In genomic region chrX:12076046-12076445, GRCh38 we compare ENCODE assay signal across 1 cellular context.
TF ChIP-seq lines count a peak whose summit lies in the region.

No MANE protein-coding gene starts in this region.

TF ChIP-seq in GM23338, 12 proteins besides CTCF, POLR2A, EP300 and RAD21 (continued from another document):
- TF ChIP-seq ZNF331 (CRISPR knock-in tag; IDR thresholded peaks at IDR 0.05; ENCODE audit: low read depth) (no peak), JUNB (IDR thresholded peaks at IDR 0.05; ENCODE audit: unreplicated experiment) (no peak), CREB1 (CRISPR knock-in tag; IDR thresholded peaks at IDR 0.05; ENCODE audit: low read depth) (no peak), EZH2phosphoT487 (IDR thresholded peaks at IDR 0.05; ENCODE audit: unreplicated experiment) (no peak), ZNF114 (CRISPR knock-in tag; IDR thresholded peaks at IDR 0.05) (no peak), ZNF462 (CRISPR knock-in tag; IDR thresholded peaks at IDR 0.05) (no peak), POLR2AphosphoS5 (IDR thresholded peaks at IDR 0.05; ENCODE audit: low read depth) (no peak)
- TF ChIP-seq, protein P1, sequence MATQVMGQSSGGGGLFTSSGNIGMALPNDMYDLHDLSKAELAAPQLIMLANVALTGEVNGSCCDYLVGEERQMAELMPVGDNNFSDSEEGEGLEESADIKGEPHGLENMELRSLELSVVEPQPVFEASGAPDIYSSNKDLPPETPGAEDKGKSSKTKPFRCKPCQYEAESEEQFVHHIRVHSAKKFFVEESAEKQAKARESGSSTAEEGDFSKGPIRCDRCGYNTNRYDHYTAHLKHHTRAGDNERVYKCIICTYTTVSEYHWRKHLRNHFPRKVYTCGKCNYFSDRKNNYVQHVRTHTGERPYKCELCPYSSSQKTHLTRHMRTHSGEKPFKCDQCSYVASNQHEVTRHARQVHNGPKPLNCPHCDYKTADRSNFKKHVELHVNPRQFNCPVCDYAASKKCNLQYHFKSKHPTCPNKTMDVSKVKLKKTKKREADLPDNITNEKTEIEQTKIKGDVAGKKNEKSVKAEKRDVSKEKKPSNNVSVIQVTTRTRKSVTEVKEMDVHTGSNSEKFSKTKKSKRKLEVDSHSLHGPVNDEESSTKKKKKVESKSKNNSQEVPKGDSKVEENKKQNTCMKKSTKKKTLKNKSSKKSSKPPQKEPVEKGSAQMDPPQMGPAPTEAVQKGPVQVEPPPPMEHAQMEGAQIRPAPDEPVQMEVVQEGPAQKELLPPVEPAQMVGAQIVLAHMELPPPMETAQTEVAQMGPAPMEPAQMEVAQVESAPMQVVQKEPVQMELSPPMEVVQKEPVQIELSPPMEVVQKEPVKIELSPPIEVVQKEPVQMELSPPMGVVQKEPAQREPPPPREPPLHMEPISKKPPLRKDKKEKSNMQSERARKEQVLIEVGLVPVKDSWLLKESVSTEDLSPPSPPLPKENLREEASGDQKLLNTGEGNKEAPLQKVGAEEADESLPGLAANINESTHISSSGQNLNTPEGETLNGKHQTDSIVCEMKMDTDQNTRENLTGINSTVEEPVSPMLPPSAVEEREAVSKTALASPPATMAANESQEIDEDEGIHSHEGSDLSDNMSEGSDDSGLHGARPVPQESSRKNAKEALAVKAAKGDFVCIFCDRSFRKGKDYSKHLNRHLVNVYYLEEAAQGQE (IDR thresholded peaks at IDR 0.05; ENCODE audit: unreplicated experiment), result no peak
